In genomic region chr2:127145255-127145899, GRCh38 we compare ENCODE assay signal across 14 cellular contexts. TPM values are rescaled to one million over a fixed set of nuclear protein-coding genes. Genes with fewer than 3 reads are reported as not detected.
A peak's percentile ranks its signal among the peaks of the same experiment; 100 is the strongest.
DNase-seq lines count a peak whose midpoint lies in the region; ATAC-seq, FAIRE-seq and TF ChIP-seq lines count a peak whose summit lies in the region.
"Had no signal": no experiment of that assay in that cellular context is flagged by ENCODE, and none has a peak within 500 bp of the region (broad histone marks: within the 10 kb centered on the region; RNA-seq: fewer than 3 reads in every experiment).

No MANE protein-coding gene starts in this region.

- H3K27me3 Mint-ChIP-seq in MCF 10A (ENCODE audit: insufficient read depth, unreplicated experiment) = no peaks in the 10 kb centered on the region

- H3K9ac ChIP-seq in HepG2 (ENCODE audit: insufficient read depth, low read depth, low read length) = no peak overlapping the region

- H3K27me3 ChIP-seq in breast epithelium (no peaks in the 10 kb centered on the region), bronchial epithelial cell (ENCODE audit: control insufficient read depth, insufficient read depth, low read length) (no peaks in the 10 kb centered on the region), layer of hippocampus (ENCODE audit: control insufficient read depth, insufficient read depth, low read length) (no peaks in the 10 kb centered on the region), vagina (no peaks in the 10 kb centered on the region), HepG2 (ENCODE audit: control insufficient read depth in 1 of 2, insufficient read depth in 2 of 2, low read length in 2 of 2) (peaks cover 5 to 15% of the 10 kb centered on the region in 2 experiments; a peak in 2 of 5 replicates)

- peaks cover 3% of the 10 kb centered on the region for H3K9me3 Mint-ChIP-seq in MCF 10A (ENCODE audit: unreplicated experiment)
- H3K9me3 Mint-ChIP-seq: activated CD4-positive, alpha-beta T cell treated with anti-CD3 and anti-CD28 coated beads, Interleukin-2, amount 10 ng/mL, durations not matched to agents 24 days and 14 days; activated naive CD4-positive, alpha-beta T cell treated with anti-CD3 and anti-CD28 coated beads, Interleukin-2, amount 50 U/mL, for 24 hours had no signal

- no peak for TF ChIP-seq POLR2A in breast epithelium (IDR thresholded peaks at IDR 0.05)
- no peak for TF ChIP-seq POLR2A in vagina (IDR thresholded peaks at IDR 0.05)
- TF ChIP-seq POLR2A in HepG2 (IDR thresholded peaks at IDR 0.05; ENCODE audit: insufficient read depth in 1 of 2, low read depth in 2 of 2, low read length in 2 of 2) = no peak

- peak overlapping the region; percentile 66 for H3K27ac Mint-ChIP-seq in MCF 10A (ENCODE audit: low read depth, unreplicated experiment)
- H3K27ac Mint-ChIP-seq: activated CD4-positive, alpha-beta T cell treated with anti-CD3 and anti-CD28 coated beads, Interleukin-2, amount 10 ng/mL, durations not matched to agents 24 days and 14 days; activated naive CD4-positive, alpha-beta T cell treated with anti-CD3 and anti-CD28 coated beads, Interleukin-2, amount 50 U/mL, for 24 hours; endodermal cell had no signal

- H3K36me3 ChIP-seq in breast epithelium = no peaks in the 10 kb centered on the region
- no peaks in the 10 kb centered on the region for H3K36me3 ChIP-seq in bronchial epithelial cell (ENCODE audit: control insufficient read depth, insufficient read depth, low read length)
- H3K36me3 ChIP-seq in vagina = no peaks in the 10 kb centered on the region
- H3K36me3 ChIP-seq in HepG2 (replicated peaks in 1 of 2; ENCODE audit: control insufficient read depth in 1 of 2, insufficient read depth in 2 of 2, low read length in 2 of 2) = no peaks in the 10 kb centered on the region

- 0% methylated on average over 1 of the region's 1 CpG for WGBS in HepG2 (ENCODE audit: low lambda C conversion rate)

- TF ChIP-seq EP300 in HepG2 (IDR thresholded peaks at IDR 0.05; ENCODE audit: low read depth in 2 of 2, low read length in 2 of 2) = no peak
- TF ChIP-seq EP300 in HepG2 (CRISPR knock-in tag; IDR thresholded peaks at IDR 0.05; ENCODE audit: borderline replicate concordance) = no peak

- H3K4me3 ChIP-seq in breast epithelium (no peak overlapping the region), bronchial epithelial cell (ENCODE audit: low read depth, low read length) (no peak overlapping the region), vagina (no peak overlapping the region), coronary artery (no peak overlapping the region), HepG2 (replicated peaks in 1 of 3; ENCODE audit: insufficient read depth in 1 of 3, low read depth in 2 of 3, low read length in 3 of 3) (no peak overlapping the region)

- H2AFZ ChIP-seq in HepG2 (ENCODE audit: low read length) = no peak overlapping the region

- no peak for FAIRE-seq in bronchial epithelial cell (lab: Jason Lieb, UNC)
- no peak for FAIRE-seq in HepG2 (lab: Jason Lieb, UNC)

- H3K36me3 Mint-ChIP-seq in MCF 10A (ENCODE audit: insufficient read depth, unreplicated experiment) = no peaks in the 10 kb centered on the region
- H3K36me3 Mint-ChIP-seq: activated naive CD4-positive, alpha-beta T cell treated with anti-CD3 and anti-CD28 coated beads, Interleukin-2, amount 50 U/mL, for 24 hours had no signal

- H3K27ac ChIP-seq in breast epithelium (no peak overlapping the region), layer of hippocampus (ENCODE audit: low read depth, low read length) (peak overlapping the region; percentile 87), vagina (peak overlapping the region; percentile 48), coronary artery (peak overlapping the region in 1 of 2 donors; percentile 22), HepG2 (ENCODE audit: extremely low read length, insufficient read depth, low read length) (no peak overlapping the region)

- no TSS peak for BruUV-seq in MCF 10A (replicated peaks; lab: Mats Ljungman, UMichigan)
- no TSS peak for BruUV-seq in HepG2 (replicated peaks; lab: Mats Ljungman, UMichigan)

- in situ Hi-C loops in HepG2 (cut with HindIII; ENCODE audit: extremely low pct_ligation_motif_present, low pct_unique_long_range_greater_than_20kb) = no loop called here

- POLR2A ChIA-PET in MCF 10A (lab: Yijun Ruan, JAX) = no interaction called here
- POLR2A ChIA-PET in HepG2 (lab: Yijun Ruan, JAX) = no interaction called here

- no peak overlapping the region for H3K4me3 Mint-ChIP-seq in MCF 10A (ENCODE audit: unreplicated experiment)
- H3K4me3 Mint-ChIP-seq: activated CD4-positive, alpha-beta T cell treated with anti-CD3 and anti-CD28 coated beads, Interleukin-2, amount 10 ng/mL, durations not matched to agents 24 days and 14 days; activated naive CD4-positive, alpha-beta T cell treated with anti-CD3 and anti-CD28 coated beads, Interleukin-2, amount 50 U/mL, for 24 hours; endodermal cell had no signal

- peaks cover 12% of the 10 kb centered on the region for H3K4me1 Mint-ChIP-seq in MCF 10A (ENCODE audit: insufficient read depth, unreplicated experiment)
- H3K4me1 Mint-ChIP-seq: activated CD4-positive, alpha-beta T cell treated with anti-CD3 and anti-CD28 coated beads, Interleukin-2, amount 10 ng/mL, durations not matched to agents 24 days and 14 days; activated naive CD4-positive, alpha-beta T cell treated with anti-CD3 and anti-CD28 coated beads, Interleukin-2, amount 50 U/mL, for 24 hours; endodermal cell had no signal

- no peak overlapping the region for H3K4me2 ChIP-seq in HepG2 (ENCODE audit: low read depth, low read length)

- TF ChIP-seq CTCF in MCF 10A (IDR thresholded peaks at IDR 0.05; ENCODE audit: unreplicated experiment) (no peak), breast epithelium (IDR thresholded peaks at IDR 0.05) (no peak), bronchial epithelial cell (IDR thresholded peaks at IDR 0.05; ENCODE audit: insufficient read depth, low read length, severe bottlenecking) (no peak), vagina (IDR thresholded peaks at IDR 0.05) (no peak), coronary artery (IDR thresholded peaks at IDR 0.05) (no peak), HepG2 (CRISPR knock-in tag; IDR thresholded peaks at IDR 0.05) (no peak)

- TF ChIP-seq RAD21 in HepG2 (CRISPR knock-in tag; IDR thresholded peaks at IDR 0.05) = no peak

- H3K9me3 ChIP-seq in breast epithelium (no peaks in the 10 kb centered on the region), vagina (no peaks in the 10 kb centered on the region), HepG2 (ENCODE audit: low read length) (no peaks in the 10 kb centered on the region)

- no peaks in the 10 kb centered on the region for H4K20me1 ChIP-seq in HepG2 (ENCODE audit: insufficient read depth, low read length)

- H3K4me1 ChIP-seq in breast epithelium (no peaks in the 10 kb centered on the region), vagina (peaks cover 26% of the 10 kb centered on the region), HepG2 (ENCODE audit: insufficient read depth, low read length) (no peaks in the 10 kb centered on the region)

- DNase-seq in MCF 10A (ENCODE audit: unreplicated experiment) (peak; percentile 31), breast epithelium (ENCODE audit: low spot score in 2 of 2) (no peak), bronchial epithelial cell (ENCODE audit: low read depth) (peak; percentile 44), vagina (ENCODE audit: extremely low spot score in 2 of 2) (no peak), coronary artery (ENCODE audit: low spot score) (no peak), HepG2 (ENCODE audit: low spot score) (no peak)
- no peak for DNase-seq in activated CD4-positive, CD25-positive, alpha-beta regulatory T cell (lab: John Stamatoyannopoulos, UW)
- DNase-seq: activated CD4-positive, alpha-beta T cell treated with anti-CD3 and anti-CD28 coated beads, Interleukin-2, amount 10 ng/mL, durations not matched to agents 24 days and 14 days; DMS153; endodermal cell; NCI-H1436; NCI-H526 had no signal

- no peak for ATAC-seq in HepG2

- no peaks in the 10 kb centered on the region for H3K79me2 ChIP-seq in HepG2 (ENCODE audit: insufficient read depth, low read length)

- intact Hi-C loops in MCF 10A (cut with micrococcal nuclease) (no loop called here), breast epithelium (cut with DNase I; ENCODE audit: low total_unique reads) (no loop called here), vagina (cut with DNase I) (no loop called here), HepG2 (cut with micrococcal nuclease; ENCODE audit: unreplicated experiment) (no loop called here)

- CTCF ChIA-PET in MCF 10A (lab: Yijun Ruan, JAX) (interaction anchor here (0.6 to 1.0 kb wide), 3 partner anchors 16 to 504 kb away, joined by 3 to 4 read pairs (median 3); no protein-coding TSS in a partner anchor), HepG2 (lab: Yijun Ruan, JAX; ENCODE audit: low intra/inter-chr PET ratio, low total read pairs) (no interaction called here)

TF ChIP-seq in HepG2, 621 proteins besides CTCF, POLR2A, EP300 and RAD21 (continues in another document):
- no peak for TF ChIP-seq GABPA (IDR thresholded peaks at IDR 0.05; ENCODE audit: low read depth, low read length)
- TF ChIP-seq GABPA (CRISPR knock-in tag; IDR thresholded peaks at IDR 0.05; ENCODE audit: low read depth) = no peak
- TF ChIP-seq ZNF431 (CRISPR knock-in tag; IDR thresholded peaks at IDR 0.05; ENCODE audit: borderline replicate concordance, low read depth) = no peak

RNA-seq across cellular contexts. Expression of gene BIN1, which starts 38.4 kb away (rescaled TPM):
- total RNA-seq in MCF 10A (2022) (22.4 and 29.6 TPM in 2 replicates), breast epithelium (10 to 100 TPM; 30.1 to 74.4 (median 59.3) TPM), bronchial epithelial cell (11.8 and 13.8 TPM in 2 replicates), vagina (60.9 TPM), HepG2 (2016; rRNA removed; fragmentation: Illumina TruSeq; extraction: Trizol) (0.93 and 0.98 TPM in 2 replicates)
- 0.61 and 1.1 TPM in 2 replicates for total RNA-seq in HepG2 (2016; cell fraction: cytosol; rRNA removed; fragmentation: Illumina TruSeq; extraction: Trizol; ENCODE audit: low read depth)
- 0.58 and 0.97 TPM in 2 replicates for total RNA-seq in HepG2 (2016; cell fraction: insoluble cytoplasmic fraction; rRNA removed; fragmentation: Illumina TruSeq; extraction: Trizol)
- 1.2 TPM in 2 replicates for total RNA-seq in HepG2 (2016; cell fraction: membrane; rRNA removed; fragmentation: Illumina TruSeq; extraction: Trizol)
- total RNA-seq in HepG2 (2016; cell fraction: nucleus; rRNA removed; fragmentation: Illumina TruSeq; extraction: Trizol) = 0.28 and 0.41 TPM in 2 replicates
- 0.51 and 1.2 TPM in 2 replicates for polyA plus RNA-seq in HepG2 (2011; rRNA removed)
- 0.42 and 1.3 TPM in 2 replicates for polyA plus RNA-seq in HepG2 (2011; cell fraction: cytosol; rRNA removed)
- polyA plus RNA-seq in HepG2 (2011; cell fraction: nucleus; rRNA removed) = 1.2 and 2.2 TPM in 2 replicates
- polyA plus RNA-seq in HepG2 (2012) = 1.3 and 1.6 TPM in 2 replicates
- 0.84 and 1.2 TPM in 2 replicates for polyA plus RNA-seq in HepG2 (2016; cell fraction: cytosol; fragmentation: Illumina TruSeq; extraction: Trizol; ENCODE audit: low read depth)
- polyA plus RNA-seq in HepG2 (2016; cell fraction: insoluble cytoplasmic fraction; fragmentation: Illumina TruSeq; extraction: Trizol; ENCODE audit: low read depth) = 1.0 and 1.9 TPM in 2 replicates
- 0.97 and 1.1 TPM in 2 replicates for polyA plus RNA-seq in HepG2 (2016; cell fraction: membrane; fragmentation: Illumina TruSeq; extraction: Trizol; ENCODE audit: low read depth)
- polyA plus RNA-seq in HepG2 (2016; cell fraction: nucleus; fragmentation: Illumina TruSeq; extraction: Trizol; ENCODE audit: insufficient read depth, low read depth) = 0.85 and 0.91 TPM in 2 replicates
- 0.84 and 28.9 TPM in 2 replicates for polyA minus RNA-seq in HepG2 (2011; rRNA and poly(A)+ RNA removed; ENCODE audit: low replicate concordance)
- polyA minus RNA-seq in HepG2 (2011; cell fraction: cytosol; rRNA and poly(A)+ RNA removed) = 0.59 and 0.79 TPM in 2 replicates
- 0.50 and 0.90 TPM in 2 replicates for polyA minus RNA-seq in HepG2 (2011; cell fraction: nucleus; rRNA and poly(A)+ RNA removed)

Comparison
In these comparisons a context has a peak if more than half of its experiments do, and no peak if none do; other contexts are left out.
1. DNase-seq: peak in MCF 10A (single experiment) and bronchial epithelial cell (single experiment); none in breast epithelium (0 of 2), vagina (0 of 2), activated CD4-positive, CD25-positive, alpha-beta regulatory T cell (0 of 4), coronary artery (single experiment) and HepG2 (single experiment).
2. H3K27ac ChIP-seq: peak in layer of hippocampus (single experiment) and vagina (single experiment); none in breast epithelium (0 of 2) and HepG2 (single experiment).